In genomic region chr2:135637456-135638087, GRCh38 we compare ENCODE assay signal across 15 cellular contexts.
DNase-seq lines count a peak whose midpoint lies in the region; ATAC-seq and TF ChIP-seq lines count a peak whose summit lies in the region.
"Had no signal": no experiment of that assay in that cellular context is flagged by ENCODE, and none has a peak within 500 bp of the region (broad histone marks: within the 10 kb centered on the region; RNA-seq: fewer than 3 reads in every experiment).

No MANE protein-coding gene starts in this region.

- no peak overlapping the region for H3K4me3 Mint-ChIP-seq in activated T-helper 17 cell treated with anti-CD3 and anti-CD28 coated beads, Interleukin-2, amount 50 U/mL, for 72 hours
- H3K4me3 Mint-ChIP-seq in T-helper 17 cell, result no peak overlapping the region
- H3K4me3 Mint-ChIP-seq: activated naive CD8-positive, alpha-beta T cell; CD4-positive, alpha-beta T cell; nephron had no signal

- H3K27me3 Mint-ChIP-seq in activated T-helper 17 cell treated with anti-CD3 and anti-CD28 coated beads, Interleukin-2, amount 50 U/mL, for 72 hours, result no peaks in the 10 kb centered on the region
- H3K27me3 Mint-ChIP-seq in T-helper 17 cell, result no peaks in the 10 kb centered on the region
- H3K27me3 Mint-ChIP-seq: activated naive CD8-positive, alpha-beta T cell; CD4-positive, alpha-beta T cell had no signal

- DNase-seq in T-helper 17 cell (no peak), NCI-H2227 treated with DMSO at 0.1 percent for 48 hours (lab: John Stamatoyannopoulos, UW) (no peak)
- DNase-seq in stimulated activated CD4-positive, alpha-beta T cell treated with anti-CD3 and anti-CD28 coated beads, Interleukin-4, amount 100 ng/mL, for 4 hours, result no peak
- DNase-seq: activated CD4-positive, alpha-beta T cell treated with anti-CD3 and anti-CD28 coated beads, Interleukin-2, amount 50 U/mL, for 1 hour; CD4-positive, alpha-beta T cell; NCI-H187; right lobe of liver; SW 1271 had no signal

- H3K9me3 ChIP-seq in T-helper 17 cell (ENCODE audit: control insufficient read depth, low read length, poor library complexity, severe bottlenecking), result no peaks in the 10 kb centered on the region
- H3K9me3 ChIP-seq: right lobe of liver had no signal

- H3K9me3 Mint-ChIP-seq in activated T-helper 17 cell treated with anti-CD3 and anti-CD28 coated beads, Interleukin-2, amount 50 U/mL, for 72 hours, result no peaks in the 10 kb centered on the region
- H3K9me3 Mint-ChIP-seq: CD4-positive, alpha-beta T cell; nephron had no signal

- no peak for TF ChIP-seq POLR2A in GM18505 (IDR thresholded peaks at IDR 0.05; ENCODE audit: borderline replicate concordance, extremely low read depth, insufficient read depth, insufficient read length)

- peaks cover 79% of the 10 kb centered on the region for H3K36me3 Mint-ChIP-seq in activated T-helper 17 cell treated with anti-CD3 and anti-CD28 coated beads, Interleukin-2, amount 50 U/mL, for 72 hours (ENCODE audit: low read depth)
- peaks cover 11% of the 10 kb centered on the region for H3K36me3 Mint-ChIP-seq in T-helper 17 cell (ENCODE audit: low read depth)

- peak; percentile 76 for ATAC-seq in GM18505 (IDR thresholded peaks at IDR 0.05; ENCODE audit: unreplicated experiment)
- ATAC-seq in GM19035 (IDR thresholded peaks at IDR 0.05; ENCODE audit: unreplicated experiment), result peak; percentile 70
- peak; percentile 92 for ATAC-seq in HG02852 (IDR thresholded peaks at IDR 0.05; ENCODE audit: unreplicated experiment)
- ATAC-seq in activated T-helper 17 cell treated with anti-CD3 and anti-CD28 coated beads, Interleukin-2, amount 50 U/mL, for 72 hours (replicated peaks), result peak; percentile 84
- no peak for ATAC-seq in T-helper 17 cell
- ATAC-seq: K562, right lobe of liver had no signal

- H3K4me1 Mint-ChIP-seq in activated T-helper 17 cell treated with anti-CD3 and anti-CD28 coated beads, Interleukin-2, amount 50 U/mL, for 72 hours, result no peaks in the 10 kb centered on the region
- peaks cover 9% of the 10 kb centered on the region for H3K4me1 Mint-ChIP-seq in T-helper 17 cell
- H3K4me1 Mint-ChIP-seq: nephron had no signal

- peak overlapping the region; percentile 40 for H3K27ac Mint-ChIP-seq in activated T-helper 17 cell treated with anti-CD3 and anti-CD28 coated beads, Interleukin-2, amount 50 U/mL, for 72 hours
- H3K27ac Mint-ChIP-seq in T-helper 17 cell, result no peak overlapping the region
- H3K27ac Mint-ChIP-seq: activated naive CD8-positive, alpha-beta T cell; CD4-positive, alpha-beta T cell; nephron had no signal
